ENCODE assay signal across 16 cellular contexts in the genomic region with DNA sequence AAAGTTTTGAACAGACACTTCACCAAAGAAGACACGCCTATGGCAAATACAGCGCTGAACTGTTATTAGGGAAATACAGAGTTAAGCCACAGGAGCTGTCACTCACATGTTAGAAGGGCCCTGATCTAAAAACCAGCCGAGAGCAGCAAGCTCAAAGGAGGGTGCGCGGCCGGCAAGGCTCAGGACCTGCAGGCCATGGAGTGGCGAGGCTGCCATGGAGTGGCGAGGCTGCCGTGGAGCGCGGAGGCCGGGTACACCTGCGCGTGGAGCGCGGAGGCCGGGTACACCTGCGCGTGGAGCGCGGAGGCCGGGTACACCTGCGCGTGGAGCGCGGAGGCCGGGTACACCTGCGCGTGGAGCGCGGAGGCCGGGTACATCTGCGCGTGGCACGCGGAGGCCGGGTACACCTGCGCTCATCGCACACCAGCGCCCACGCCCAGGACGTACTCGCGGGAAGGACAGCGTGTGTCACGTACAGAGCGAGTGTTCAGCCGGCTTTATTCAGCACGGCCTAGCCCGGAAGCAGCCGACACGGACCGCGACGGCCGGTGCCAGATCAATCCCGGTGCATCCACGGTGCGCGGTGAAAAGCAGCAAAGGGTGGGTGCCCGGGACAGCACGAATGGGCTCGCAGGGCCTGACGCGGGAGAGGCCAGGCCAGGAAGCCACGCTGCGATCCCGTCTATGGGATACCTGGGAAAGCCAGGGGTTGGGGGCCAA.
DNase-seq lines count a peak whose midpoint lies in the region; ATAC-seq, FAIRE-seq and TF ChIP-seq lines count a peak whose summit lies in the region.
"Had no signal": no experiment of that assay in that cellular context is flagged by ENCODE, and none has a peak within 500 bp of the region (broad histone marks: within the 10 kb centered on the region; RNA-seq: fewer than 3 reads in every experiment).

No MANE protein-coding gene starts in this region.

- H3K4me3 ChIP-seq in GM12878, result no peak overlapping the region
- no peak overlapping the region for H3K4me3 ChIP-seq in lower lobe of right lung
- H3K4me3 ChIP-seq in testis, result peak overlapping the region in 1 of 2 donors; percentile 23

- WGBS in GM12878 (ENCODE audit: insufficient coverage, insufficient replicate concordance, low lambda C conversion rate, missing lambda C conversion rate), result 90% methylated on average over 36 of the region's 68 CpGs
- 68 to 80% methylated on average over 49 to 68 of the region's 68 CpGs for WGBS in testis, 2 donors

- POLR2A ChIA-PET in GM12878 (lab: Charles Lee), result no interaction called here

- FAIRE-seq in GM12878 (lab: Jason Lieb, UNC), result no peak

- intact Hi-C loops in Right ventricle myocardium inferior (cut with DNase I), result no loop called here
- intact Hi-C loops in left cardiac atrium (cut with DNase I), result no loop called here
- intact Hi-C loops in GM12878 (cut with micrococcal nuclease; ENCODE audit: unreplicated experiment), result no loop called here
- intact Hi-C loops in lower lobe of right lung (cut with DNase I), result no loop called here
- intact Hi-C loops in testis (cut with DNase I; ENCODE audit: low total_unique reads), result no loop called here

- RAD21 ChIA-PET in GM12878 (lab: Charles Lee; ENCODE audit: unreplicated experiment), result no interaction called here

- no peak overlapping the region for H3K4me2 ChIP-seq in GM12878 (ENCODE audit: control insufficient read depth, insufficient read depth)

- no peak for TF ChIP-seq EP300 in GM12878 (IDR thresholded peaks at IDR 0.05; ENCODE audit: borderline replicate concordance in 1 of 2, control insufficient read depth in 1 of 2, low read depth in 2 of 2, low read length in 2 of 2)

- no peak overlapping the region for H2AFZ ChIP-seq in GM12878 (ENCODE audit: control insufficient read depth, low read depth, low read length)

- SMC1A ChIA-PET in GM12878 (lab: Charles Lee; ENCODE audit: uncharacterized antibody, unreplicated experiment), result no interaction called here

- peaks cover 2% of the 10 kb centered on the region; the same call in 2 of the 3 replicates for H3K9me3 ChIP-seq in GM12878 (replicated peaks; ENCODE audit: control insufficient read depth, insufficient read depth, low read length)
- H3K9me3 ChIP-seq in lower lobe of right lung, result no peaks in the 10 kb centered on the region
- no peaks in the 10 kb centered on the region for H3K9me3 ChIP-seq in testis

- no peaks in the 10 kb centered on the region for H3K36me3 ChIP-seq in GM12878 (ENCODE audit: control insufficient read depth in 2 of 2, insufficient read depth in 2 of 2, low read length in 1 of 2)
- H3K36me3 ChIP-seq in lower lobe of right lung, result no peaks in the 10 kb centered on the region
- H3K36me3 ChIP-seq in testis (ENCODE audit: low read depth, missing control alignments), result no peaks in the 10 kb centered on the region

- no peaks in the 10 kb centered on the region for H3K4me1 ChIP-seq in GM12878 (ENCODE audit: control insufficient read depth, insufficient read depth, low read length)
- H3K4me1 ChIP-seq in lower lobe of right lung, result no peaks in the 10 kb centered on the region
- no peaks in the 10 kb centered on the region for H3K4me1 ChIP-seq in testis

- H3K27me3 ChIP-seq in GM12878 (replicated peaks in 1 of 2; ENCODE audit: control insufficient read depth in 2 of 2, insufficient read depth in 2 of 2, low read length in 1 of 2) (no peaks in the 10 kb centered on the region), lower lobe of right lung (ENCODE audit: low read depth) (peaks cover 6% of the 10 kb centered on the region), testis (no peaks in the 10 kb centered on the region)

- no peak overlapping the region for H3K9ac ChIP-seq in GM12878 (ENCODE audit: control insufficient read depth, insufficient read depth, low read length)

- CTCF ChIA-PET in GM12878 (lab: Yijun Ruan, JAX), result interaction anchor here (0.6 kb wide), 1 partner anchor 55 kb away, joined by 3 read pairs; no protein-coding TSS in a partner anchor

- H4K20me1 ChIP-seq in GM12878 (ENCODE audit: control insufficient read depth, insufficient read depth), result no peaks in the 10 kb centered on the region

- no peak for TF ChIP-seq RAD21 in GM12878 (IDR thresholded peaks at IDR 0.05; ENCODE audit: insufficient read depth, low read depth, low read length)

- no peak overlapping the region for H3K27ac ChIP-seq in GM12878 (ENCODE audit: control insufficient read depth, insufficient read depth)
- H3K27ac ChIP-seq in lower lobe of right lung, result no peak overlapping the region
- H3K27ac ChIP-seq in testis, result no peak overlapping the region

- DNase-seq in Right ventricle myocardium inferior (ENCODE audit: missing footprints), result peak; percentile 66
- no peak for DNase-seq in left cardiac atrium
- no peak for DNase-seq in GM12878 (ENCODE audit: low read depth, low spot score)
- DNase-seq in lower lobe of right lung, result peak; percentile 41
- peak; percentile 13 for DNase-seq in testis
- no peak for DNase-seq in glomerular visceral epithelial cell (ENCODE audit: extremely low spot score)
- DNase-seq: ACHN, AML-193, GF-D8, NCI-H1048, NCI-H1436 treated with DMSO at 0.1 percent for 48 hours, NCI-H2029 treated with DMSO at 0.1 percent for 48 hours, NCI-H2171 treated with DMSO at 0.1 percent for 48 hours, NCI-H446 treated with DMSO at 0.1 percent for 48 hours, RPMI8226 had no signal

- ATAC-seq in Right ventricle myocardium inferior (no peak), left cardiac atrium (no peak), GM12878 (no peak), lower lobe of right lung (no peak), GM18868 (IDR thresholded peaks at IDR 0.05; ENCODE audit: unreplicated experiment) (no peak)

- TF ChIP-seq CTCF in GM12878 (IDR thresholded peaks at IDR 0.05 in 2 of 3, conservative IDR thresholded peaks at IDR 0.05 in 1 of 3; ENCODE audit: control insufficient read depth in 2 of 3, extremely low read depth in 1 of 3, insufficient read depth in 1 of 3, low read depth in 3 of 3, low read length in 3 of 3) (no peak), lower lobe of right lung (IDR thresholded peaks at IDR 0.05) (no peak), testis (IDR thresholded peaks at IDR 0.05) (no peak)

- H3K79me2 ChIP-seq in GM12878 (ENCODE audit: control insufficient read depth, insufficient read depth, low read length), result no peaks in the 10 kb centered on the region

- no peak for TF ChIP-seq POLR2A in GM12878 (IDR thresholded peaks at IDR 0.05; ENCODE audit: low read depth, low read length)
- no peak for TF ChIP-seq POLR2A in testis (IDR thresholded peaks at IDR 0.05)

- in situ Hi-C loops in GM12878 (cut with MboI), result no loop called here

- no TSS peak for BruUV-seq in GM12878 (replicated peaks; lab: Mats Ljungman, UMichigan)

TF ChIP-seq in GM12878, 131 proteins besides CTCF, POLR2A, EP300 and RAD21:
- TF ChIP-seq, protein P1, sequence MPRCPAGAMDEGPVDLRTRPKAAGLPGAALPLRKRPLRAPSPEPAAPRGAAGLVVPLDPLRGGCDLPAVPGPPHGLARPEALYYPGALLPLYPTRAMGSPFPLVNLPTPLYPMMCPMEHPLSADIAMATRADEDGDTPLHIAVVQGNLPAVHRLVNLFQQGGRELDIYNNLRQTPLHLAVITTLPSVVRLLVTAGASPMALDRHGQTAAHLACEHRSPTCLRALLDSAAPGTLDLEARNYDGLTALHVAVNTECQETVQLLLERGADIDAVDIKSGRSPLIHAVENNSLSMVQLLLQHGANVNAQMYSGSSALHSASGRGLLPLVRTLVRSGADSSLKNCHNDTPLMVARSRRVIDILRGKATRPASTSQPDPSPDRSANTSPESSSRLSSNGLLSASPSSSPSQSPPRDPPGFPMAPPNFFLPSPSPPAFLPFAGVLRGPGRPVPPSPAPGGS (IDR thresholded peaks at IDR 0.05; ENCODE audit: borderline replicate concordance, insufficient read depth, low read depth, low read length, poor library complexity, severe bottlenecking), result no peak
- 0 out of 2 replicates have a peak, but pooled peaks have one; percentile 14 for TF ChIP-seq TCF3 (IDR thresholded peaks at IDR 0.05; ENCODE audit: borderline replicate concordance, insufficient read depth, low read depth, low read length)
TF ChIP-seq in GM12878: peak in this region for 1.

Comparison
In these comparisons a context has a peak if more than half of its experiments do, and no peak if none do; other contexts are left out.
1. DNase-seq: peak in Right ventricle myocardium inferior (single experiment), lower lobe of right lung (single experiment) and testis (single experiment); none in left cardiac atrium (single experiment), GM12878 (single experiment) and glomerular visceral epithelial cell (single experiment).